1 cellular context compared by ENCODE assay signal in the genomic region with DNA sequence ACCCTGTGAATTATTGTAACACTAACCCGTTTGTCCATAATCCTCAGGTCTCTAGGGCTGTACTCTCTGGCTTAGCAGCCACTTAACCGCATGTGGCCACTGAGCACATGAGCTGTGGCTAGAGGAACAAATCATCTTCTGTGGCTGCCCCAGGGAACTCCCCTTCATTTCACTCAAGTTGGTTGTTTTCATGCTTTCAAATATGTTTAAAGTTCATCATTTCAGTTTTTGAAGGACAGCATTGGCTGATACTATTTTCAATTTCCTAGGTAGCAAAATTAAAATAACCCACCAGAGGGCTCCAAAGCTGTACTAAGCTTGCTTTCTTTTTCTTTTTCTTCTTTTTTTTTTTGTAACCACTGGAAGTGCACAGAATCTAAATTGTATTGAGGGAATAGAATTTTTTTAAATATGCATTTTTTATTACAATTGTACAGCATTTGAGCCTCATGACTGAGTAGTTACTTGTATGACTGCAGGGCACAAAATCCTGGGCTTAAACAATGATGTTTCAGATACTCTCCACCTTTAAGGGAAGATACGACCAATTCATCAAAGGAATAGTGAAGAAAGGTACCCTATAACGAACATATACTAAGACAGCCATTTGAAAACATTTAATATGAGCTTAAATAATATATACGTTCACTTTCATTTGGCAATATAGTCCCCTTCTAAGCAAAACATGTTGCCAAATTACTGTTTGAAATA.
TF ChIP-seq lines count a peak whose summit lies in the region.

No MANE protein-coding gene starts in this region.

TF ChIP-seq in HCT116, 20 proteins besides CTCF, POLR2A, EP300 and RAD21 (continued from another document):
- TF ChIP-seq ELF1 (IDR thresholded peaks at IDR 0.05; ENCODE audit: borderline replicate concordance, low read depth) = no peak
